Comparison of ENCODE assay signal across 1 cellular context in genomic region chr1:212680691-212681090, GRCh38.
A peak's percentile ranks its signal among the peaks of the same experiment; 100 is the strongest.
TF ChIP-seq lines count a peak whose summit lies in the region.

No MANE protein-coding gene starts in this region.

TF ChIP-seq in HepG2, 621 proteins besides CTCF, POLR2A, EP300 and RAD21:
- TF ChIP-seq SMAD3 (CRISPR knock-in tag; IDR thresholded peaks at IDR 0.05) (no peak), SOX13 (IDR thresholded peaks at IDR 0.05) (no peak), SOX13 (CRISPR knock-in tag; conservative IDR thresholded peaks at IDR 0.05 in 1 of 2, IDR thresholded peaks at IDR 0.05 in 1 of 2) (peak in 1 of 2 experiments; percentile 45; a peak in 1 of 4 replicates), SNAPC4 (CRISPR knock-in tag; IDR thresholded peaks at IDR 0.05) (no peak), CHCHD3 (CRISPR knock-in tag; IDR thresholded peaks at IDR 0.05) (no peak), ZNF234 (CRISPR knock-in tag; conservative IDR thresholded peaks at IDR 0.05) (no peak), SOX5 (CRISPR knock-in tag; IDR thresholded peaks at IDR 0.05; ENCODE audit: borderline replicate concordance) (peak; percentile 32; the same call in 1 of the 2 replicates), ZBTB3 (CRISPR knock-in tag; IDR thresholded peaks at IDR 0.05; ENCODE audit: borderline replicate concordance, low read depth) (no peak)
